Comparison of ENCODE assay signal across 26 cellular contexts in the genomic region with DNA sequence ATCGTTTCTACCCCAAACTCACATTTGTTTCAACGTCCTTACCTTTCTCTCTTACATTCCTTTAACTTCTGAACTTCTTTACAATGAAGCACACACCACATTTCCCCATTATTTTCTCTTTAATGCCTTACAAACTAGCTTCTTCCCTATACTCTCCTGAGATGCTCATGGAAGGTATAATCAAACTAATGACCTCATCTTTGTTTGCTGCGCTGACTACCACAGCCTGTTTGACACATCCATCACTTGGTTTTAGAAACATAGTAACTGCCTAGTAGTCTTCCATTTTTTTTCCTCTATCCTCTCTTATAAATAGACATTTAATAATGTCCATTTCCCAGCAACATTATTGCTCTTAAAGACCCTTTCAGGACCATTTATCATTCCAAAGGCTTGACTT.
DNase-seq lines count a peak whose midpoint lies in the region; ATAC-seq and TF ChIP-seq lines count a peak whose summit lies in the region.
"Had no signal": no experiment of that assay in that cellular context is flagged by ENCODE, and none has a peak within 500 bp of the region (broad histone marks: within the 10 kb centered on the region; RNA-seq: fewer than 3 reads in every experiment).

No MANE protein-coding gene starts in this region.

- no peak for ATAC-seq in natural killer cell
- ATAC-seq: HCT116, Panc1 had no signal

- H3K4me1 Mint-ChIP-seq in T-helper 2 cell treated with Interferon-gamma antibody and Interleukin-4, amounts not matched to agents 5 μg/mL and 100 μg/mL, for 36 hours (ENCODE audit: low read depth) = no peaks in the 10 kb centered on the region
- H3K4me1 Mint-ChIP-seq in natural killer cell = no peaks in the 10 kb centered on the region
- H3K4me1 Mint-ChIP-seq: CD8-positive, alpha-beta memory T cell had no signal

- peak overlapping the region; percentile 22 for H3K9ac ChIP-seq in smooth muscle cell (ENCODE audit: low read depth)

- no peaks in the 10 kb centered on the region for H3K79me2 ChIP-seq in smooth muscle cell (ENCODE audit: low read depth)

- H3K4me1 ChIP-seq in HEK293 (ENCODE audit: control insufficient read depth, insufficient read depth, low read length) (no peaks in the 10 kb centered on the region; the same call in 1 of the 2 replicates), smooth muscle cell (ENCODE audit: low read depth) (peaks cover 17% of the 10 kb centered on the region)
- H3K4me1 ChIP-seq: BE2C had no signal

- H3K36me3 ChIP-seq in HEK293 (ENCODE audit: control insufficient read depth in 2 of 2, insufficient read depth in 1 of 2, low read length in 2 of 2) (no peaks in the 10 kb centered on the region), brain microvascular endothelial cell (replicated peaks) (no peaks in the 10 kb centered on the region), smooth muscle cell (ENCODE audit: low read depth) (no peaks in the 10 kb centered on the region)
- H3K36me3 ChIP-seq: BE2C had no signal

- TF ChIP-seq CTCF in HEK293 (tag by site-specific recombination; IDR thresholded peaks at IDR 0.05) (no peak), brain microvascular endothelial cell (IDR thresholded peaks at IDR 0.05; ENCODE audit: low read depth, low read length, missing control alignments) (no peak), smooth muscle cell (IDR thresholded peaks at IDR 0.05; ENCODE audit: borderline replicate concordance, insufficient read depth, poor library complexity, severe bottlenecking) (no peak), natural killer cell (IDR thresholded peaks at IDR 0.05) (no peak)

- H3K4me3 ChIP-seq in HEK293 (ENCODE audit: low read depth, low read length) (no peak overlapping the region), brain microvascular endothelial cell (ENCODE audit: low read depth, low read length) (no peak overlapping the region), smooth muscle cell (no peak overlapping the region)
- H3K4me3 ChIP-seq: SK-N-MC had no signal

- CTCF ChIA-PET in HEK293 (lab: Yijun Ruan, JAX) = no interaction called here

- intact Hi-C loops in natural killer cell (cut with micrococcal nuclease) = no loop called here

- H3K27me3 ChIP-seq in brain microvascular endothelial cell (replicated peaks) (no peaks in the 10 kb centered on the region), smooth muscle cell (ENCODE audit: low read depth) (no peaks in the 10 kb centered on the region)
- H3K27me3 ChIP-seq: BE2C had no signal

- H3K36me3 Mint-ChIP-seq in T-helper 2 cell treated with Interferon-gamma antibody and Interleukin-4, amounts not matched to agents 5 μg/mL and 100 μg/mL, for 36 hours (ENCODE audit: low read depth) = no peaks in the 10 kb centered on the region
- H3K36me3 Mint-ChIP-seq in natural killer cell = no peaks in the 10 kb centered on the region
- H3K36me3 Mint-ChIP-seq: CD14-positive monocyte had no signal

- POLR2A ChIA-PET in HEK293 (lab: Yijun Ruan, JAX) = no interaction called here

- 73% methylated on average over 3 of the region's 3 CpGs for WGBS in smooth muscle cell (ENCODE audit: low lambda C conversion rate)

- H3K4me3 Mint-ChIP-seq in T-helper 2 cell treated with Interferon-gamma antibody and Interleukin-4, amounts not matched to agents 5 μg/mL and 100 μg/mL, for 36 hours = no peak overlapping the region
- H3K4me3 Mint-ChIP-seq in natural killer cell = no peak overlapping the region
- H3K4me3 Mint-ChIP-seq: CD14-positive monocyte; CD8-positive, alpha-beta memory T cell had no signal

- peak overlapping the region; percentile 40 for H3K4me2 ChIP-seq in smooth muscle cell

- H3K27me3 Mint-ChIP-seq in T-helper 2 cell treated with Interferon-gamma antibody and Interleukin-4, amounts not matched to agents 5 μg/mL and 100 μg/mL, for 36 hours (ENCODE audit: low read depth) = no peaks in the 10 kb centered on the region
- H3K27me3 Mint-ChIP-seq in natural killer cell (ENCODE audit: low read depth in 2 of 2) = no peaks in the 10 kb centered on the region
- H3K27me3 Mint-ChIP-seq: CD8-positive, alpha-beta memory T cell had no signal

- H4K20me1 ChIP-seq in smooth muscle cell (ENCODE audit: low read depth) = no peaks in the 10 kb centered on the region

- H3K9me3 ChIP-seq in HEK293 (ENCODE audit: control insufficient read depth, insufficient read depth, low read depth, low read length) (no peaks in the 10 kb centered on the region), smooth muscle cell (replicated peaks; ENCODE audit: low read depth) (no peaks in the 10 kb centered on the region)
- H3K9me3 ChIP-seq: BE2C had no signal

- H2AFZ ChIP-seq in smooth muscle cell (ENCODE audit: low read depth) = no peak overlapping the region

- peaks cover 36% of the 10 kb centered on the region for H3F3A ChIP-seq in smooth muscle cell (ENCODE audit: low read depth)

- H3K9me3 Mint-ChIP-seq in T-helper 2 cell treated with Interferon-gamma antibody and Interleukin-4, amounts not matched to agents 5 μg/mL and 100 μg/mL, for 36 hours = peaks cover 14% of the 10 kb centered on the region
- H3K9me3 Mint-ChIP-seq in natural killer cell = peaks cover 8 to 16% of the 10 kb centered on the region in 2 donors

- H3K27ac Mint-ChIP-seq in T-helper 2 cell treated with Interferon-gamma antibody and Interleukin-4, amounts not matched to agents 5 μg/mL and 100 μg/mL, for 36 hours = no peak overlapping the region
- no peak overlapping the region for H3K27ac Mint-ChIP-seq in natural killer cell
- H3K27ac Mint-ChIP-seq: CD14-positive monocyte; CD8-positive, alpha-beta memory T cell had no signal

- in situ Hi-C loops in brain microvascular endothelial cell (cut with HindIII; ENCODE audit: low pct_ligation_motif_present, low sequenced_read_pairs) = loop anchor here (25.0 kb wide), 2 partner anchors 329 to 554 kb away; a partner anchor contains a TSS

- H3K27ac ChIP-seq in HEK293 (ENCODE audit: extremely low read depth, low read depth, low read length) (no peak overlapping the region), brain microvascular endothelial cell (peak overlapping the region; percentile 94), smooth muscle cell (ENCODE audit: low read depth) (peak overlapping the region; percentile 98)
- H3K27ac ChIP-seq: HL-60, SK-N-MC had no signal

- DNase-seq in NCI-H2227 (lab: John Stamatoyannopoulos, UW; ENCODE audit: unreplicated experiment) = peak; percentile 2
- DNase-seq in brain microvascular endothelial cell = no peak
- DNase-seq in smooth muscle cell (lab: John Stamatoyannopoulos, UW; ENCODE audit: unreplicated experiment) = no peak
- DNase-seq in T-helper 2 cell treated with Interferon-gamma antibody and Interleukin-4, amounts not matched to agents 5 μg/mL and 100 μg/mL, for 36 hours (ENCODE audit: low spot score) = no peak
- no peak for DNase-seq in natural killer cell
- DNase-seq in stimulated activated CD4-positive, alpha-beta T cell treated with anti-CD3 and anti-CD28 coated beads, Interleukin-4, amount 100 ng/mL, for 4 hours = no peak
- DNase-seq: ACHN; BE2C; CD8-positive, alpha-beta memory T cell; DMS 273 treated with DMSO at 0.1 percent for 48 hours; DMS79; Karpas-422; NCI-H1105; NCI-H1436 treated with DMSO at 0.1 percent for 48 hours; NCI-H187 treated with DMSO at 0.1 percent for 48 hours; NCI-H2171 treated with DMSO at 0.1 percent for 48 hours; NCI-H446; NCI-H524 treated with DMSO at 0.1 percent for 48 hours; SHP77 treated with DMSO at 0.1 percent for 48 hours; SW 1271 had no signal

TF ChIP-seq in HEK293, 187 proteins besides CTCF, POLR2A, EP300 and RAD21:
- no peak for TF ChIP-seq KLF8 (tag by site-specific recombination; IDR thresholded peaks at IDR 0.05)
- TF ChIP-seq ZNF112 (tag by site-specific recombination; IDR thresholded peaks at IDR 0.05) = no peak
- TF ChIP-seq, protein P1, sequence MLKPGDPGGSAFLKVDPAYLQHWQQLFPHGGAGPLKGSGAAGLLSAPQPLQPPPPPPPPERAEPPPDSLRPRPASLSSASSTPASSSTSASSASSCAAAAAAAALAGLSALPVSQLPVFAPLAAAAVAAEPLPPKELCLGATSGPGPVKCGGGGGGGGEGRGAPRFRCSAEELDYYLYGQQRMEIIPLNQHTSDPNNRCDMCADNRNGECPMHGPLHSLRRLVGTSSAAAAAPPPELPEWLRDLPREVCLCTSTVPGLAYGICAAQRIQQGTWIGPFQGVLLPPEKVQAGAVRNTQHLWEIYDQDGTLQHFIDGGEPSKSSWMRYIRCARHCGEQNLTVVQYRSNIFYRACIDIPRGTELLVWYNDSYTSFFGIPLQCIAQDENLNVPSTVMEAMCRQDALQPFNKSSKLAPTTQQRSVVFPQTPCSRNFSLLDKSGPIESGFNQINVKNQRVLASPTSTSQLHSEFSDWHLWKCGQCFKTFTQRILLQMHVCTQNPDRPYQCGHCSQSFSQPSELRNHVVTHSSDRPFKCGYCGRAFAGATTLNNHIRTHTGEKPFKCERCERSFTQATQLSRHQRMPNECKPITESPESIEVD (tag by site-specific recombination; IDR thresholded peaks at IDR 0.05) = no peak
- TF ChIP-seq, protein P2, sequence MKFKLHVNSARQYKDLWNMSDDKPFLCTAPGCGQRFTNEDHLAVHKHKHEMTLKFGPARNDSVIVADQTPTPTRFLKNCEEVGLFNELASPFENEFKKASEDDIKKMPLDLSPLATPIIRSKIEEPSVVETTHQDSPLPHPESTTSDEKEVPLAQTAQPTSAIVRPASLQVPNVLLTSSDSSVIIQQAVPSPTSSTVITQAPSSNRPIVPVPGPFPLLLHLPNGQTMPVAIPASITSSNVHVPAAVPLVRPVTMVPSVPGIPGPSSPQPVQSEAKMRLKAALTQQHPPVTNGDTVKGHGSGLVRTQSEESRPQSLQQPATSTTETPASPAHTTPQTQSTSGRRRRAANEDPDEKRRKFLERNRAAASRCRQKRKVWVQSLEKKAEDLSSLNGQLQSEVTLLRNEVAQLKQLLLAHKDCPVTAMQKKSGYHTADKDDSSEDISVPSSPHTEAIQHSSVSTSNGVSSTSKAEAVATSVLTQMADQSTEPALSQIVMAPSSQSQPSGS (tag by site-specific recombination; IDR thresholded peaks at IDR 0.05; ENCODE audit: low read depth) = 0 out of 2 replicates have a peak, but pooled peaks have one; percentile 3
- TF ChIP-seq, protein P3, sequence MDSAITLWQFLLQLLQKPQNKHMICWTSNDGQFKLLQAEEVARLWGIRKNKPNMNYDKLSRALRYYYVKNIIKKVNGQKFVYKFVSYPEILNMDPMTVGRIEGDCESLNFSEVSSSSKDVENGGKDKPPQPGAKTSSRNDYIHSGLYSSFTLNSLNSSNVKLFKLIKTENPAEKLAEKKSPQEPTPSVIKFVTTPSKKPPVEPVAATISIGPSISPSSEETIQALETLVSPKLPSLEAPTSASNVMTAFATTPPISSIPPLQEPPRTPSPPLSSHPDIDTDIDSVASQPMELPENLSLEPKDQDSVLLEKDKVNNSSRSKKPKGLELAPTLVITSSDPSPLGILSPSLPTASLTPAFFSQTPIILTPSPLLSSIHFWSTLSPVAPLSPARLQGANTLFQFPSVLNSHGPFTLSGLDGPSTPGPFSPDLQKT (IDR thresholded peaks at IDR 0.05; ENCODE audit: borderline replicate concordance, low read depth, low read length) = no peak
